Comparison of ENCODE assay signal across 9 cellular contexts in the genomic region with DNA sequence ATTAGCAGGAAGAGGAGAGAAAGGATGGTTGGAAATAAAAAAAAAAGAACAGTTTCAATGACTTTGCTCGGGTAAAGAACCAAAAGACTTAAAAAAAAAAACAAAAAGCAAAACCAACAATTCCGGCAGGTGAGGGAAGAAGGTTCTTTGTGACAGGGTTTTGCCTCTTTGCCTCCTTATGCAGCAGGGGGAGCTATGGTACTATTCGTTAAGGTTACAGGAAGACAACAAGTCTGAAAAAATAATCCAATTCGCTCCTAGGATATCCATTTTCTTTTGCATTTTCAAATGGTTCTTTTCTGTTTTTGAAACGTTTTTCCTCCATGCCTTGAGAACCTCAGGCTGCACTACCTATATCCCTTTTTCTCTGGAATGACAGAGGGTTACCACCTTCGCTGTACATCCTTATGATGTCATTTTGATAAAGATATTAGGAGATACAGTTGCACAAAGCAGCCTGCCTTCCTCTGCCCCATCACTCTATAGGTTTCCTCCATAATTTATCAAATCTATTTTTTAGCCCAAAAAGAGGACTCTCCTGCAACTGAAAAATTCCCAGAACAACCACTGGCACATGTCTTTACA. TPM values are rescaled to one million over a fixed set of nuclear protein-coding genes. Genes with fewer than 3 reads are reported as not detected.
DNase-seq lines count a peak whose midpoint lies in the region; ATAC-seq and TF ChIP-seq lines count a peak whose summit lies in the region.
"Had no signal": no experiment of that assay in that cellular context is flagged by ENCODE, and none has a peak within 500 bp of the region (broad histone marks: within the 10 kb centered on the region; RNA-seq: fewer than 3 reads in every experiment).

No MANE protein-coding gene starts in this region.

- H3K27me3 ChIP-seq in heart left ventricle = no peaks in the 10 kb centered on the region
- H3K27me3 ChIP-seq in right cardiac atrium (ENCODE audit: control insufficient read depth, insufficient read depth) = no peaks in the 10 kb centered on the region
- H3K27me3 ChIP-seq in liver (ENCODE audit: control insufficient read depth in 4 of 4, insufficient read depth in 4 of 4, low read length in 3 of 4) = no peaks in the 10 kb centered on the region

- TF ChIP-seq RAD21 in liver (IDR thresholded peaks at IDR 0.05) = peak; percentile 96

- no peaks in the 10 kb centered on the region for H3K36me3 Mint-ChIP-seq in MCF 10A (ENCODE audit: insufficient read depth, unreplicated experiment)

- H3K9me3 ChIP-seq in heart left ventricle (no peaks in the 10 kb centered on the region), right cardiac atrium (ENCODE audit: control insufficient read depth, low read length) (no peaks in the 10 kb centered on the region), liver (ENCODE audit: control insufficient read depth in 4 of 4, low read length in 3 of 4) (no peaks in the 10 kb centered on the region)

- H3K9ac ChIP-seq in liver (ENCODE audit: low read depth in 1 of 2, low read length in 2 of 2) = no peak overlapping the region

- H3K4me1 ChIP-seq in heart left ventricle (no peaks in the 10 kb centered on the region), right cardiac atrium (ENCODE audit: control insufficient read depth, insufficient read depth, low read length) (no peaks in the 10 kb centered on the region), liver (ENCODE audit: control insufficient read depth in 4 of 4, insufficient read depth in 4 of 4, low read length in 3 of 4) (peaks cover 0 to 6% (median 2%) of the 10 kb centered on the region in 4 donors)

- TF ChIP-seq POLR2A in heart left ventricle (IDR thresholded peaks at IDR 0.05) = no peak

- no TSS peak for BruUV-seq in MCF 10A (replicated peaks; lab: Mats Ljungman, UMichigan)

- CTCF ChIA-PET in MCF 10A (lab: Yijun Ruan, JAX) = interaction anchor here (0.5 to 6.9 kb wide), 29 partner anchors 9 to 1946 kb away, joined by 3 to 99 read pairs (median 4); no protein-coding TSS in a partner anchor

- POLR2A ChIA-PET in MCF 10A (lab: Yijun Ruan, JAX) = interaction anchor here (0.7 to 0.8 kb wide), 2 partner anchors 22 to 1842 kb away, joined by 3 read pairs; no protein-coding TSS in a partner anchor

- 22 to 25% (median 22%) methylated on average over 6 of the region's 6 CpGs for WGBS in heart left ventricle, 4 donors
- 21% methylated on average over 6 of the region's 6 CpGs for WGBS in right cardiac atrium
- WGBS in liver = 18% methylated on average over 6 of the region's 6 CpGs

- no peaks in the 10 kb centered on the region for H3K27me3 Mint-ChIP-seq in MCF 10A (ENCODE audit: insufficient read depth, unreplicated experiment)
- H3K27me3 Mint-ChIP-seq: dendritic cell treated with granulocyte-macrophage colony-stimulating factor and Interleukin-4, amounts not matched to agents 40 ng/mL and 50 ng/mL, for 4 days had no signal

- peaks cover 21% of the 10 kb centered on the region for H3K4me1 Mint-ChIP-seq in MCF 10A (ENCODE audit: insufficient read depth, unreplicated experiment)

- peak; percentile 36 to 71 (median 57) for TF ChIP-seq CTCF in heart left ventricle (IDR thresholded peaks at IDR 0.05)
- peak; percentile 67 for TF ChIP-seq CTCF in MCF 10A (IDR thresholded peaks at IDR 0.05; ENCODE audit: unreplicated experiment)
- peak; percentile 84 for TF ChIP-seq CTCF in liver (IDR thresholded peaks at IDR 0.05; ENCODE audit: low read depth, low read length, missing input control)

- ATAC-seq in heart left ventricle = no peak
- ATAC-seq in right cardiac atrium = no peak
- ATAC-seq in GM21786 (IDR thresholded peaks at IDR 0.05; ENCODE audit: unreplicated experiment) = no peak
- ATAC-seq in GM21526 (IDR thresholded peaks at IDR 0.05; ENCODE audit: low FRiP score, unreplicated experiment) = no peak

- no peak overlapping the region for H3K4me3 Mint-ChIP-seq in MCF 10A (ENCODE audit: unreplicated experiment)
- H3K4me3 Mint-ChIP-seq: dendritic cell treated with granulocyte-macrophage colony-stimulating factor and Interleukin-4, amounts not matched to agents 40 ng/mL and 50 ng/mL, for 4 days had no signal

- intact Hi-C loops in heart left ventricle (cut with DNase I) (loop anchor here in 1 of 10 donors (5.0 kb wide), 2 partner anchors 57 to 862 kb away; a partner anchor contains a TSS), right cardiac atrium (cut with DNase I) (no loop called here), MCF 10A (cut with micrococcal nuclease) (loop anchor here (1.0 to 10.0 kb wide), 10 partner anchors 58 to 862 kb away; no protein-coding TSS in a partner anchor)

- H3K27ac Mint-ChIP-seq in MCF 10A (ENCODE audit: low read depth, unreplicated experiment) = no peak overlapping the region
- H3K27ac Mint-ChIP-seq: dendritic cell treated with granulocyte-macrophage colony-stimulating factor and Interleukin-4, amounts not matched to agents 40 ng/mL and 50 ng/mL, for 4 days had no signal

- H3K4me3 ChIP-seq in heart left ventricle = no peak overlapping the region
- no peak overlapping the region for H3K4me3 ChIP-seq in right cardiac atrium (ENCODE audit: low read length)
- H3K4me3 ChIP-seq in liver (ENCODE audit: low read depth in 1 of 3, low read length in 3 of 3) = no peak overlapping the region

- no peaks in the 10 kb centered on the region for H3K36me3 ChIP-seq in heart left ventricle
- no peaks in the 10 kb centered on the region for H3K36me3 ChIP-seq in liver (ENCODE audit: control insufficient read depth in 4 of 4, insufficient read depth in 3 of 4, low read depth in 1 of 4, low read length in 3 of 4)

- H3K9me3 Mint-ChIP-seq in MCF 10A (ENCODE audit: unreplicated experiment) = no peaks in the 10 kb centered on the region
- H3K9me3 Mint-ChIP-seq: dendritic cell treated with granulocyte-macrophage colony-stimulating factor and Interleukin-4, amounts not matched to agents 40 ng/mL and 50 ng/mL, for 4 days had no signal

- DNase-seq in heart left ventricle (no peak), right cardiac atrium (no peak), HT-29 (ENCODE audit: low spot score) (peak; percentile 34), NOMO-1 treated with dmso at 0.1 percent for 144 hours (lab: John Stamatoyannopoulos, UW; ENCODE audit: unreplicated experiment) (peak; percentile 1), MCF 10A (ENCODE audit: unreplicated experiment) (peak; percentile 83)

- no peak overlapping the region for H3K27ac ChIP-seq in heart left ventricle
- H3K27ac ChIP-seq in right cardiac atrium (ENCODE audit: low read length) = no peak overlapping the region
- no peak overlapping the region for H3K27ac ChIP-seq in liver (ENCODE audit: low read depth in 1 of 2, low read length in 2 of 2)

TF ChIP-seq in liver, 16 proteins besides CTCF, POLR2A, EP300 and RAD21:
- TF ChIP-seq GABPA (IDR thresholded peaks at IDR 0.05 in 1 of 2, conservative IDR thresholded peaks at IDR 0.05 in 1 of 2) (no peak), YY1 (IDR thresholded peaks at IDR 0.05) (peak; percentile 41), HNF4A (conservative IDR thresholded peaks at IDR 0.05) (peak; percentile 12 to 38)
- TF ChIP-seq, protein P1, sequence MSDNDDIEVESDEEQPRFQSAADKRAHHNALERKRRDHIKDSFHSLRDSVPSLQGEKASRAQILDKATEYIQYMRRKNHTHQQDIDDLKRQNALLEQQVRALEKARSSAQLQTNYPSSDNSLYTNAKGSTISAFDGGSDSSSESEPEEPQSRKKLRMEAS (IDR thresholded peaks at IDR 0.05) = no peak

RNA-seq across cellular contexts. Expression of a gene that starts 55.0 kb away (rescaled TPM):
- total RNA-seq in heart left ventricle (under 1 TPM in 5 of 9 donors, not detected in 4; 0.07 to 0.27 (median 0.13) TPM), right cardiac atrium (under 1 TPM in 3 of 4 donors, not detected in 1; 0.14 to 0.28 (median 0.21) TPM), MCF 10A (2022) (1.1 and 1.5 TPM in 2 replicates), liver (1 to 10 TPM in 1 of 2 donors, under 1 TPM in 1; 0.98 to 2.1 TPM)
- polyA plus RNA-seq in heart left ventricle (under 1 TPM in 1 of 2 donors, not detected in 1; 0.08 TPM), right cardiac atrium (0.16 TPM), liver (1 to 10 TPM in 1 of 2 donors, under 1 TPM in 1; 0.98 to 2.1 TPM)
- 0.38 and 0.76 TPM in 2 replicates for total RNA-seq in HT-29 (2014; rRNA removed; shearing (Covaris generic))

Comparison
In these comparisons a context has a peak if more than half of its experiments do, and no peak if none do; other contexts are left out.
1. DNase-seq: peak in HT-29 (single experiment), NOMO-1 treated with dmso at 0.1 percent for 144 hours (single experiment) and MCF 10A (single experiment); none in heart left ventricle (0 of 5) and right cardiac atrium (0 of 3).
2. Peak in every context shown above with its lines, with median percentiles within 50 percentile points of each other: CTCF ChIP-seq.